1 cellular context compared by ENCODE assay signal in genomic region chr11:82988936-82989627, GRCh38.
TF ChIP-seq lines count a peak whose summit lies in the region.

No MANE protein-coding gene starts in this region.

TF ChIP-seq in HepG2, 621 proteins besides CTCF, POLR2A, EP300 and RAD21 (continued from another document and continues in another):
- 0 out of 2 replicates have a peak, but pooled peaks have one; percentile 19 for TF ChIP-seq NKX3-1 (CRISPR knock-in tag; IDR thresholded peaks at IDR 0.05)
- TF ChIP-seq HOXA3 (CRISPR knock-in tag; IDR thresholded peaks at IDR 0.05) = peak; percentile 71; the same call in 1 of the 2 replicates
- TF ChIP-seq ZNF552 (CRISPR knock-in tag; IDR thresholded peaks at IDR 0.05; ENCODE audit: borderline replicate concordance) = no peak
- TF ChIP-seq, protein P1, sequence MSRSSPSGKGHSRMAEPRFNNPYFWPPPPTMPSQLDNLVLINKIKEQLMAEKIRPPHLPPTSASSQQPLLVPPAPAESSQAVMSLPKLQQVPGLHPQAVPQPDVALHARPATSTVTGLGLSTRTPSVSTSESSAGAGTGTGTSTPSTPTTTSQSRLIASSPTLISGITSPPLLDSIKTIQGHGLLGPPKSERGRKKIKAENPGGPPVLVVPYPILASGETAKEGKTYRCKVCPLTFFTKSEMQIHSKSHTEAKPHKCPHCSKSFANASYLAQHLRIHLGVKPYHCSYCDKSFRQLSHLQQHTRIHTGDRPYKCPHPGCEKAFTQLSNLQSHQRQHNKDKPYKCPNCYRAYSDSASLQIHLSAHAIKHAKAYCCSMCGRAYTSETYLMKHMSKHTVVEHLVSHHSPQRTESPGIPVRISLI (CRISPR knock-in tag; IDR thresholded peaks at IDR 0.05; ENCODE audit: borderline replicate concordance) = no peak
- TF ChIP-seq ZSCAN20 (CRISPR knock-in tag; IDR thresholded peaks at IDR 0.05; ENCODE audit: borderline replicate concordance) = no peak
- TF ChIP-seq, protein P2, sequence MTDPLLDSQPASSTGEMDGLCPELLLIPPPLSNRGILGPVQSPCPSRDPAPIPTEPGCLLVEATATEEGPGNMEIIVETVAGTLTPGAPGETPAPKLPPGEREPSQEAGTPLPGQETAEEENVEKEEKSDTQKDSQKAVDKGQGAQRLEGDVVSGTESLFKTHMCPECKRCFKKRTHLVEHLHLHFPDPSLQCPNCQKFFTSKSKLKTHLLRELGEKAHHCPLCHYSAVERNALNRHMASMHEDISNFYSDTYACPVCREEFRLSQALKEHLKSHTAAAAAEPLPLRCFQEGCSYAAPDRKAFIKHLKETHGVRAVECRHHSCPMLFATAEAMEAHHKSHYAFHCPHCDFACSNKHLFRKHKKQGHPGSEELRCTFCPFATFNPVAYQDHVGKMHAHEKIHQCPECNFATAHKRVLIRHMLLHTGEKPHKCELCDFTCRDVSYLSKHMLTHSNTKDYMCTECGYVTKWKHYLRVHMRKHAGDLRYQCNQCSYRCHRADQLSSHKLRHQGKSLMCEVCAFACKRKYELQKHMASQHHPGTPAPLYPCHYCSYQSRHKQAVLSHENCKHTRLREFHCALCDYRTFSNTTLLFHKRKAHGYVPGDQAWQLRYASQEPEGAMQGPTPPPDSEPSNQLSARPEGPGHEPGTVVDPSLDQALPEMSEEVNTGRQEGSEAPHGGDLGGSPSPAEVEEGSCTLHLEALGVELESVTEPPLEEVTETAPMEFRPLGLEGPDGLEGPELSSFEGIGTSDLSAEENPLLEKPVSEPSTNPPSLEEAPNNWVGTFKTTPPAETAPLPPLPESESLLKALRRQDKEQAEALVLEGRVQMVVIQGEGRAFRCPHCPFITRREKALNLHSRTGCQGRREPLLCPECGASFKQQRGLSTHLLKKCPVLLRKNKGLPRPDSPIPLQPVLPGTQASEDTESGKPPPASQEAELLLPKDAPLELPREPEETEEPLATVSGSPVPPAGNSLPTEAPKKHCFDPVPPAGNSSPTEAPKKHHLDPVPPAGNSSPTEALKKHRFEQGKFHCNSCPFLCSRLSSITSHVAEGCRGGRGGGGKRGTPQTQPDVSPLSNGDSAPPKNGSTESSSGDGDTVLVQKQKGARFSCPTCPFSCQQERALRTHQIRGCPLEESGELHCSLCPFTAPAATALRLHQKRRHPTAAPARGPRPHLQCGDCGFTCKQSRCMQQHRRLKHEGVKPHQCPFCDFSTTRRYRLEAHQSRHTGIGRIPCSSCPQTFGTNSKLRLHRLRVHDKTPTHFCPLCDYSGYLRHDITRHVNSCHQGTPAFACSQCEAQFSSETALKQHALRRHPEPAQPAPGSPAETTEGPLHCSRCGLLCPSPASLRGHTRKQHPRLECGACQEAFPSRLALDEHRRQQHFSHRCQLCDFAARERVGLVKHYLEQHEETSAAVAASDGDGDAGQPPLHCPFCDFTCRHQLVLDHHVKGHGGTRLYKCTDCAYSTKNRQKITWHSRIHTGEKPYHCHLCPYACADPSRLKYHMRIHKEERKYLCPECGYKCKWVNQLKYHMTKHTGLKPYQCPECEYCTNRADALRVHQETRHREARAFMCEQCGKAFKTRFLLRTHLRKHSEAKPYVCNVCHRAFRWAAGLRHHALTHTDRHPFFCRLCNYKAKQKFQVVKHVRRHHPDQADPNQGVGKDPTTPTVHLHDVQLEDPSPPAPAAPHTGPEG (CRISPR knock-in tag; IDR thresholded peaks at IDR 0.05) = no peak
- peak; percentile 44; the same call in 1 of the 2 replicates for TF ChIP-seq ZFX (CRISPR knock-in tag; IDR thresholded peaks at IDR 0.05; ENCODE audit: low read depth)
- TF ChIP-seq NFE2L1 (CRISPR knock-in tag; IDR thresholded peaks at IDR 0.05; ENCODE audit: borderline replicate concordance) = no peak
- no peak for TF ChIP-seq ZNF124 (CRISPR knock-in tag; IDR thresholded peaks at IDR 0.05)
- TF ChIP-seq, protein P3, sequence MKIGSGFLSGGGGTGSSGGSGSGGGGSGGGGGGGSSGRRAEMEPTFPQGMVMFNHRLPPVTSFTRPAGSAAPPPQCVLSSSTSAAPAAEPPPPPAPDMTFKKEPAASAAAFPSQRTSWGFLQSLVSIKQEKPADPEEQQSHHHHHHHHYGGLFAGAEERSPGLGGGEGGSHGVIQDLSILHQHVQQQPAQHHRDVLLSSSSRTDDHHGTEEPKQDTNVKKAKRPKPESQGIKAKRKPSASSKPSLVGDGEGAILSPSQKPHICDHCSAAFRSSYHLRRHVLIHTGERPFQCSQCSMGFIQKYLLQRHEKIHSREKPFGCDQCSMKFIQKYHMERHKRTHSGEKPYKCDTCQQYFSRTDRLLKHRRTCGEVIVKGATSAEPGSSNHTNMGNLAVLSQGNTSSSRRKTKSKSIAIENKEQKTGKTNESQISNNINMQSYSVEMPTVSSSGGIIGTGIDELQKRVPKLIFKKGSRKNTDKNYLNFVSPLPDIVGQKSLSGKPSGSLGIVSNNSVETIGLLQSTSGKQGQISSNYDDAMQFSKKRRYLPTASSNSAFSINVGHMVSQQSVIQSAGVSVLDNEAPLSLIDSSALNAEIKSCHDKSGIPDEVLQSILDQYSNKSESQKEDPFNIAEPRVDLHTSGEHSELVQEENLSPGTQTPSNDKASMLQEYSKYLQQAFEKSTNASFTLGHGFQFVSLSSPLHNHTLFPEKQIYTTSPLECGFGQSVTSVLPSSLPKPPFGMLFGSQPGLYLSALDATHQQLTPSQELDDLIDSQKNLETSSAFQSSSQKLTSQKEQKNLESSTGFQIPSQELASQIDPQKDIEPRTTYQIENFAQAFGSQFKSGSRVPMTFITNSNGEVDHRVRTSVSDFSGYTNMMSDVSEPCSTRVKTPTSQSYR (CRISPR knock-in tag; IDR thresholded peaks at IDR 0.05; ENCODE audit: borderline replicate concordance) = no peak
- TF ChIP-seq ZNF768 (CRISPR knock-in tag; IDR thresholded peaks at IDR 0.05) = no peak
- TF ChIP-seq NFIB (CRISPR knock-in tag; IDR thresholded peaks at IDR 0.05; ENCODE audit: borderline replicate concordance) = no peak
- TF ChIP-seq TGIF2 (CRISPR knock-in tag; IDR thresholded peaks at IDR 0.05) = no peak; the same call in 1 of the 2 replicates
- TF ChIP-seq, protein P4, sequence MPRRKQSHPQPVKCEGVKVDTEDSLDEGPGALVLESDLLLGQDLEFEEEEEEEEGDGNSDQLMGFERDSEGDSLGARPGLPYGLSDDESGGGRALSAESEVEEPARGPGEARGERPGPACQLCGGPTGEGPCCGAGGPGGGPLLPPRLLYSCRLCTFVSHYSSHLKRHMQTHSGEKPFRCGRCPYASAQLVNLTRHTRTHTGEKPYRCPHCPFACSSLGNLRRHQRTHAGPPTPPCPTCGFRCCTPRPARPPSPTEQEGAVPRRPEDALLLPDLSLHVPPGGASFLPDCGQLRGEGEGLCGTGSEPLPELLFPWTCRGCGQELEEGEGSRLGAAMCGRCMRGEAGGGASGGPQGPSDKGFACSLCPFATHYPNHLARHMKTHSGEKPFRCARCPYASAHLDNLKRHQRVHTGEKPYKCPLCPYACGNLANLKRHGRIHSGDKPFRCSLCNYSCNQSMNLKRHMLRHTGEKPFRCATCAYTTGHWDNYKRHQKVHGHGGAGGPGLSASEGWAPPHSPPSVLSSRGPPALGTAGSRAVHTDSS (CRISPR knock-in tag; conservative IDR thresholded peaks at IDR 0.05) = no peak
- 0 out of 2 replicates have a peak, but pooled peaks have one; percentile 30 for TF ChIP-seq KDM4B (CRISPR knock-in tag; IDR thresholded peaks at IDR 0.05)
- no peak for TF ChIP-seq SOX6 (IDR thresholded peaks at IDR 0.05)
- TF ChIP-seq SOX6 (CRISPR knock-in tag; IDR thresholded peaks at IDR 0.05) = peak; percentile 96
- peak; percentile 60 for TF ChIP-seq NFE2 (CRISPR knock-in tag; IDR thresholded peaks at IDR 0.05)
- no peak for TF ChIP-seq NBN (conservative IDR thresholded peaks at IDR 0.05)
- no peak for TF ChIP-seq SRSF4 (IDR thresholded peaks at IDR 0.05; ENCODE audit: low read depth, low read length, poor library complexity, severe bottlenecking)
- no peak for TF ChIP-seq KLF6 (CRISPR knock-in tag; IDR thresholded peaks at IDR 0.05)
- no peak for TF ChIP-seq ZNF780A (CRISPR knock-in tag; IDR thresholded peaks at IDR 0.05)
- peak; percentile 44; the same call in 1 of the 2 replicates for TF ChIP-seq ZNF710 (CRISPR knock-in tag; IDR thresholded peaks at IDR 0.05; ENCODE audit: borderline replicate concordance)
- TF ChIP-seq SALL2 (CRISPR knock-in tag; IDR thresholded peaks at IDR 0.05) = no peak
- TF ChIP-seq ZNF235 (CRISPR knock-in tag; IDR thresholded peaks at IDR 0.05; ENCODE audit: borderline replicate concordance) = no peak
- no peak for TF ChIP-seq HMGA1 (CRISPR knock-in tag; conservative IDR thresholded peaks at IDR 0.05)
- 0 out of 2 replicates have a peak, but pooled peaks have one; percentile 36 for TF ChIP-seq FOXC1 (CRISPR knock-in tag; IDR thresholded peaks at IDR 0.05; ENCODE audit: borderline replicate concordance)
- TF ChIP-seq, protein P5, sequence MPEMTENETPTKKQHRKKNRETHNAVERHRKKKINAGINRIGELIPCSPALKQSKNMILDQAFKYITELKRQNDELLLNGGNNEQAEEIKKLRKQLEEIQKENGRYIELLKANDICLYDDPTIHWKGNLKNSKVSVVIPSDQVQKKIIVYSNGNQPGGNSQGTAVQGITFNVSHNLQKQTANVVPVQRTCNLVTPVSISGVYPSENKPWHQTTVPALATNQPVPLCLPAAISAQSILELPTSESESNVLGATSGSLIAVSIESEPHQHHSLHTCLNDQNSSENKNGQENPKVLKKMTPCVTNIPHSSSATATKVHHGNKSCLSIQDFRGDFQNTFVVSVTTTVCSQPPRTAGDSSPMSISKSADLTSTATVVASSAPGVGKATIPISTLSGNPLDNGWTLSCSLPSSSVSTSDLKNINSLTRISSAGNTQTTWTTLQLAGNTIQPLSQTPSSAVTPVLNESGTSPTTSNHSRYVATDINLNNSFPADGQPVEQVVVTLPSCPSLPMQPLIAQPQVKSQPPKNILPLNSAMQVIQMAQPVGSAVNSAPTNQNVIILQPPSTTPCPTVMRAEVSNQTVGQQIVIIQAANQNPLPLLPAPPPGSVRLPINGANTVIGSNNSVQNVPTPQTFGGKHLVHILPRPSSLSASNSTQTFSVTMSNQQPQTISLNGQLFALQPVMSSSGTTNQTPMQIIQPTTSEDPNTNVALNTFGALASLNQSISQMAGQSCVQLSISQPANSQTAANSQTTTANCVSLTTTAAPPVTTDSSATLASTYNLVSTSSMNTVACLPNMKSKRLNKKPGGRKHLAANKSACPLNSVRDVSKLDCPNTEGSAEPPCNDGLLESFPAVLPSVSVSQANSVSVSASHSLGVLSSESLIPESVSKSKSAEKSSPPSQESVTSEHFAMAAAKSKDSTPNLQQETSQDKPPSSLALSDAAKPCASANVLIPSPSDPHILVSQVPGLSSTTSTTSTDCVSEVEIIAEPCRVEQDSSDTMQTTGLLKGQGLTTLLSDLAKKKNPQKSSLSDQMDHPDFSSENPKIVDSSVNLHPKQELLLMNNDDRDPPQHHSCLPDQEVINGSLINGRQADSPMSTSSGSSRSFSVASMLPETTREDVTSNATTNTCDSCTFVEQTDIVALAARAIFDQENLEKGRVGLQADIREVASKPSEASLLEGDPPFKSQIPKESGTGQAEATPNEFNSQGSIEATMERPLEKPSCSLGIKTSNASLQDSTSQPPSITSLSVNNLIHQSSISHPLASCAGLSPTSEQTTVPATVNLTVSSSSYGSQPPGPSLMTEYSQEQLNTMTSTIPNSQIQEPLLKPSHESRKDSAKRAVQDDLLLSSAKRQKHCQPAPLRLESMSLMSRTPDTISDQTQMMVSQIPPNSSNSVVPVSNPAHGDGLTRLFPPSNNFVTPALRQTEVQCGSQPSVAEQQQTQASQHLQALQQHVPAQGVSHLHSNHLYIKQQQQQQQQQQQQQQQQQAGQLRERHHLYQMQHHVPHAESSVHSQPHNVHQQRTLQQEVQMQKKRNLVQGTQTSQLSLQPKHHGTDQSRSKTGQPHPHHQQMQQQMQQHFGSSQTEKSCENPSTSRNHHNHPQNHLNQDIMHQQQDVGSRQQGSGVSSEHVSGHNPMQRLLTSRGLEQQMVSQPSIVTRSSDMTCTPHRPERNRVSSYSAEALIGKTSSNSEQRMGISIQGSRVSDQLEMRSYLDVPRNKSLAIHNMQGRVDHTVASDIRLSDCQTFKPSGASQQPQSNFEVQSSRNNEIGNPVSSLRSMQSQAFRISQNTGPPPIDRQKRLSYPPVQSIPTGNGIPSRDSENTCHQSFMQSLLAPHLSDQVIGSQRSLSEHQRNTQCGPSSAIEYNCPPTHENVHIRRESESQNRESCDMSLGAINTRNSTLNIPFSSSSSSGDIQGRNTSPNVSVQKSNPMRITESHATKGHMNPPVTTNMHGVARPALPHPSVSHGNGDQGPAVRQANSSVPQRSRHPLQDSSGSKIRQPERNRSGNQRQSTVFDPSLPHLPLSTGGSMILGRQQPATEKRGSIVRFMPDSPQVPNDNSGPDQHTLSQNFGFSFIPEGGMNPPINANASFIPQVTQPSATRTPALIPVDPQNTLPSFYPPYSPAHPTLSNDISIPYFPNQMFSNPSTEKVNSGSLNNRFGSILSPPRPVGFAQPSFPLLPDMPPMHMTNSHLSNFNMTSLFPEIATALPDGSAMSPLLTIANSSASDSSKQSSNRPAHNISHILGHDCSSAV (CRISPR knock-in tag; IDR thresholded peaks at IDR 0.05; ENCODE audit: borderline replicate concordance) = 0 out of 2 replicates have a peak, but pooled peaks have one; percentile 23
- no peak for TF ChIP-seq DNMT3B (CRISPR knock-in tag; conservative IDR thresholded peaks at IDR 0.05)
- TF ChIP-seq U2AF2 (IDR thresholded peaks at IDR 0.05; ENCODE audit: low read depth, low read length) = no peak
- TF ChIP-seq NFKBIZ (CRISPR knock-in tag; IDR thresholded peaks at IDR 0.05) = 0 out of 2 replicates have a peak, but pooled peaks have one; percentile 31
- TF ChIP-seq GLMP (CRISPR knock-in tag; IDR thresholded peaks at IDR 0.05; ENCODE audit: borderline replicate concordance) = no peak
- TF ChIP-seq ZNF790 (CRISPR knock-in tag; IDR thresholded peaks at IDR 0.05; ENCODE audit: borderline replicate concordance) = no peak
